Comparison of ENCODE assay signal across 1 cellular context in genomic region chr6:26232306-26232949, GRCh38.
TF ChIP-seq lines count a peak whose summit lies in the region.

No MANE protein-coding gene starts in this region.

TF ChIP-seq in GM12878, 131 proteins besides CTCF, POLR2A, EP300 and RAD21 (continued from another document):
- no peak for TF ChIP-seq CHD2 (IDR thresholded peaks at IDR 0.05; ENCODE audit: borderline replicate concordance, low read depth, low read length)
- TF ChIP-seq CBX5 (IDR thresholded peaks at IDR 0.05; ENCODE audit: low read depth), result no peak
- TF ChIP-seq BMI1 (IDR thresholded peaks at IDR 0.05; ENCODE audit: borderline replicate concordance), result peak; percentile 10; the same call in 1 of the 2 replicates
TF ChIP-seq in GM12878: peak in this region for 5.
